In genomic region chr11:59189986-59190385, GRCh38 we compare ENCODE assay signal across 19 cellular contexts. TPM values are rescaled to one million over a fixed set of nuclear protein-coding genes. Genes with fewer than 3 reads are reported as not detected.
A peak's percentile ranks its signal among the peaks of the same experiment; 100 is the strongest.
DNase-seq lines count a peak whose midpoint lies in the region; ATAC-seq and TF ChIP-seq lines count a peak whose summit lies in the region.
"Had no signal": no experiment of that assay in that cellular context is flagged by ENCODE, and none has a peak within 500 bp of the region (broad histone marks: within the 10 kb centered on the region; RNA-seq: fewer than 3 reads in every experiment).

No MANE protein-coding gene starts in this region.

- H3K9me2 ChIP-seq in PC-9 (ENCODE audit: insufficient read depth), result no peaks in the 10 kb centered on the region

- H3K36me3 ChIP-seq in BLaER1 treated with 17β-estradiol and CSF1 and Interleukin-3, amounts not matched to agents 10 nM and 100 nM, result peaks cover 0 to 80% (median 21%) of the 10 kb centered on the region in 11 experiments; a peak in 14 of 22 replicates
- H3K36me3 ChIP-seq in PC-9 (ENCODE audit: low read depth), result peaks cover 60% of the 10 kb centered on the region
- peaks cover 9% of the 10 kb centered on the region for H3K36me3 ChIP-seq in colonic mucosa
- H3K36me3 ChIP-seq in muscle layer of duodenum (ENCODE audit: control insufficient read depth in 1 of 2, insufficient read depth in 2 of 2, low read length in 2 of 2), result peaks cover 21 to 28% of the 10 kb centered on the region in 2 donors

- TF ChIP-seq CTCF in PC-9 (conservative IDR thresholded peaks at IDR 0.05) (no peak), colonic mucosa (IDR thresholded peaks at IDR 0.05) (no peak)

- H3K79me2 ChIP-seq in PC-9 (ENCODE audit: low read depth), result peaks cover 44% of the 10 kb centered on the region

- DNase-seq in PC-9 (peak in 1 of 2 experiments; percentile 92), colonic mucosa (no peak), retina (no peak), NCI-H69 (lab: John Stamatoyannopoulos, UW) (no peak), SIG-M5 treated with dmso at 0.1 percent for 504 hours (lab: John Stamatoyannopoulos, UW; ENCODE audit: unreplicated experiment) (no peak)
- DNase-seq: COR-L47, DMS53, HCEC 1CT, KBM-7, NCI-H226, NCI-H526 had no signal

- H4K20me1 ChIP-seq in BLaER1 treated with 17β-estradiol and CSF1 and Interleukin-3, amounts not matched to agents 10 nM and 100 nM, result peaks cover 0 to 54% (median 0%) of the 10 kb centered on the region in 11 experiments; a peak in 4 of 22 replicates
- H4K20me1 ChIP-seq in PC-9 (ENCODE audit: insufficient read depth), result no peaks in the 10 kb centered on the region

- BruUV-seq in PC-9 (replicated peaks; lab: Mats Ljungman, UMichigan), result no TSS peak

- ATAC-seq in GM19035 (IDR thresholded peaks at IDR 0.05; ENCODE audit: unreplicated experiment), result no peak
- ATAC-seq: Panc1, Right ventricle myocardium inferior had no signal

- H3F3A ChIP-seq in PC-9 (ENCODE audit: insufficient read depth, low read depth), result peaks cover 36% of the 10 kb centered on the region

- no peaks in the 10 kb centered on the region for H3K9me3 ChIP-seq in BLaER1 treated with 17β-estradiol and CSF1 and Interleukin-3, amounts not matched to agents 10 nM and 100 nM (replicated peaks in 1 of 11)
- H3K9me3 ChIP-seq in PC-9 (ENCODE audit: insufficient read depth, low read depth) (no peaks in the 10 kb centered on the region), colonic mucosa (no peaks in the 10 kb centered on the region), muscle layer of duodenum (ENCODE audit: control insufficient read depth in 1 of 2, low read length in 2 of 2) (no peaks in the 10 kb centered on the region)

- no peak overlapping the region for H3K4me3 ChIP-seq in BLaER1 treated with 17β-estradiol and CSF1 and Interleukin-3, amounts not matched to agents 10 nM and 100 nM
- H3K4me3 ChIP-seq in PC-9 (peak overlapping the region; percentile 30; the same call in 1 of the 2 replicates), colonic mucosa (no peak overlapping the region), muscle layer of duodenum (ENCODE audit: low read depth in 1 of 2, low read length in 2 of 2) (no peak overlapping the region)

- H3K4me2 ChIP-seq in BLaER1 treated with 17β-estradiol and CSF1 and Interleukin-3, amounts not matched to agents 10 nM and 100 nM, result peak overlapping the region in 8 of 11 experiments; percentile 10 to 39 (median 20); a peak in 9 of 22 replicates
- peak overlapping the region; percentile 75 for H3K4me2 ChIP-seq in PC-9

- H3K4me1 ChIP-seq in BLaER1 treated with 17β-estradiol and CSF1 and Interleukin-3, amounts not matched to agents 10 nM and 100 nM, result peaks cover 0 to 34% (median 8%) of the 10 kb centered on the region in 10 experiments; a peak in 16 of 20 replicates
- H3K4me1 ChIP-seq in PC-9 (replicated peaks; ENCODE audit: insufficient read depth) (peaks cover 63% of the 10 kb centered on the region), colonic mucosa (peaks cover 27% of the 10 kb centered on the region), muscle layer of duodenum (ENCODE audit: control insufficient read depth in 1 of 2, insufficient read depth in 2 of 2, low read length in 2 of 2) (peaks cover 28 to 34% of the 10 kb centered on the region in 2 donors)

- CTCF ChIA-PET in PC-9 (lab: Charles Lee), result interaction anchor here (0.6 to 1.2 kb wide), 3 partner anchors 8 to 18 kb away, joined by 4 to 10 read pairs (median 4); partner anchors contain the start of gene DTX4

- no peak overlapping the region for H3K27ac ChIP-seq in BLaER1 treated with 17β-estradiol and CSF1 and Interleukin-3, amounts not matched to agents 10 nM and 100 nM
- H3K27ac ChIP-seq in PC-9, result peak overlapping the region; percentile 81
- H3K27ac ChIP-seq in colonic mucosa, result peak overlapping the region; percentile 49
- H3K27ac ChIP-seq in muscle layer of duodenum (ENCODE audit: low read length), result peak overlapping the region; percentile 20
- H3K27ac ChIP-seq: C4-2B, HL-60 had no signal

- peaks cover 0 to 6% (median 0%) of the 10 kb centered on the region in 11 experiments; a peak in 1 of 22 replicates for H3K27me3 ChIP-seq in BLaER1 treated with 17β-estradiol and CSF1 and Interleukin-3, amounts not matched to agents 10 nM and 100 nM
- H3K27me3 ChIP-seq in PC-9 (ENCODE audit: insufficient read depth, low read depth) (no peaks in the 10 kb centered on the region), colonic mucosa (no peaks in the 10 kb centered on the region), muscle layer of duodenum (ENCODE audit: low read depth, low read length) (no peaks in the 10 kb centered on the region)

- POLR2A ChIA-PET in PC-9 (lab: Charles Lee; ENCODE audit: unreplicated experiment), result no interaction called here

- intact Hi-C loops in PC-9 (cut with micrococcal nuclease; ENCODE audit: unreplicated experiment), result loop anchor here (5.0 kb wide), 2 partner anchors 48 to 477 kb away; partner anchors contain the start of genes FAM111A and PATL1
- intact Hi-C loops in colonic mucosa (cut with DNase I), result no loop called here

- H2AFZ ChIP-seq in PC-9, result no peak overlapping the region

- H3K9ac ChIP-seq in BLaER1 treated with 17β-estradiol and CSF1 and Interleukin-3, amounts not matched to agents 10 nM and 100 nM, result no peak overlapping the region
- peak overlapping the region in 1 of 2 donors; percentile 24 for H3K9ac ChIP-seq in colonic mucosa (ENCODE audit: low read depth in 2 of 2, low read length in 2 of 2)

RNA-seq across cellular contexts. Expression of gene DTX4, which starts 18.1 kb away (rescaled TPM):
- total RNA-seq in PC-9 (2021), result 28.4 and 34.5 TPM in 2 replicates
- total RNA-seq in colonic mucosa, result 10 to 100 TPM; 54.7 to 59.7 TPM

RNA-seq across cellular contexts. Expression of gene MPEG1, which starts 22.7 kb away (rescaled TPM):
- not detected in 2 replicates for total RNA-seq in PC-9 (2021)
- total RNA-seq in colonic mucosa, result 10 to 100 TPM in 1 of 2 donors, 1 to 10 TPM in 1; 4.7 to 17.6 TPM
- total RNA-seq: A172 had no signal

RNA-seq across cellular contexts. Expression of gene FAM111A, which starts 47.3 kb away (rescaled TPM):
- total RNA-seq in PC-9 (2021) (57.8 and 95.3 TPM in 2 replicates), colonic mucosa (10 to 100 TPM; 24.9 to 38.1 TPM)

Comparison
In these comparisons a context has a peak if more than half of its experiments do, and no peak if none do; other contexts are left out.
1. H3K27ac ChIP-seq: peak in PC-9 (single experiment), colonic mucosa (single experiment) and muscle layer of duodenum (single experiment); none in BLaER1 treated with 17β-estradiol and CSF1 and Interleukin-3, amounts not matched to agents 10 nM and 100 nM (0 of 11).